In the genomic region with DNA sequence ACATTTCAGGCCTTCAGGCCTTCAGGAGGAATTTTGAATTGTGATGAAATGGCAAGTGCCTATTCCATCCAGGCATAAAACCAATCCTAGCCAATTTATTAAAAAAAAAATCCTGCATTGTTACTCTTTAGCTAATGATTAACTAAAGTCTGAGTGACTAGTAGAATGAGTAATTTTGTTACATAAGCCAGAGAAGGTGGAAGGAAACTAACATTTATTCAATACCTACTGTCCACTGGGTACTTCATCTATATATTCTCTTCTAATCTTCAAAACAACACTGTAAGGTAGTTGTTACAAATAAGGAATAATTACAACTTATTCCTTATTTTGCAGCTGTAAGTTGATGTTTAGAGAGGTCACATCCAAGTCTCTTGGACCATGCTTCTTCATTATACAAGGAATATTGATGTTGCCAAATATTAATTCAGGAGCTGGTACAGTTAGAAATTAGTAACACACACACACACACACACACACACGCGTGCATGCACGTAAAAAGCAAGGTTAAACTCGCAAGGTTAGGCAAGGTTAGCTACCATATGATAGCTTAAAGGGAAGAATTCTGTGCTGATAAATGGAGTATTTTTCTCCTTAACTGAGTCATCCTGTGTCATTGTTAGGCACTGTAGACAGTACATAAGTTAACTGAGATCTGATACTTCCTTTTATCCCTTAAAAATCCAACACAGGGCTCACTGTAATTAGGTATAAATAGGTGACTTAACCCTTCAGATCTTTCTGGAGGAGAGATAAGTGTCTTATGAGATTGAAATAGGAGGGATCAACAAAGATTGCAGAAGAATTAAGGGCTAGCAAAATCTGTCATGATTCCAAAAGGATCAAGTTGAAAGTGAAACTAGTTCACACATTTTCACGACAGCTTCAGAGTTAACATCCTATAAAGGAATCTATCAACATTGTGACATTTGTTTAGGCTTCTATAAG, we compare ENCODE assay signal across 1 cellular context.
TF ChIP-seq lines count a peak whose summit lies in the region.

No MANE protein-coding gene starts in this region.

TF ChIP-seq in HEK293, 187 proteins besides CTCF, POLR2A, EP300 and RAD21 (continued from another document):
- TF ChIP-seq INSM2 (tag by site-specific recombination; IDR thresholded peaks at IDR 0.05) (peak; percentile 76), KLF8 (tag by site-specific recombination; IDR thresholded peaks at IDR 0.05) (peak; percentile 61), ZNF560 (tag by site-specific recombination; IDR thresholded peaks at IDR 0.05; ENCODE audit: borderline replicate concordance) (no peak)
- TF ChIP-seq, protein P1, sequence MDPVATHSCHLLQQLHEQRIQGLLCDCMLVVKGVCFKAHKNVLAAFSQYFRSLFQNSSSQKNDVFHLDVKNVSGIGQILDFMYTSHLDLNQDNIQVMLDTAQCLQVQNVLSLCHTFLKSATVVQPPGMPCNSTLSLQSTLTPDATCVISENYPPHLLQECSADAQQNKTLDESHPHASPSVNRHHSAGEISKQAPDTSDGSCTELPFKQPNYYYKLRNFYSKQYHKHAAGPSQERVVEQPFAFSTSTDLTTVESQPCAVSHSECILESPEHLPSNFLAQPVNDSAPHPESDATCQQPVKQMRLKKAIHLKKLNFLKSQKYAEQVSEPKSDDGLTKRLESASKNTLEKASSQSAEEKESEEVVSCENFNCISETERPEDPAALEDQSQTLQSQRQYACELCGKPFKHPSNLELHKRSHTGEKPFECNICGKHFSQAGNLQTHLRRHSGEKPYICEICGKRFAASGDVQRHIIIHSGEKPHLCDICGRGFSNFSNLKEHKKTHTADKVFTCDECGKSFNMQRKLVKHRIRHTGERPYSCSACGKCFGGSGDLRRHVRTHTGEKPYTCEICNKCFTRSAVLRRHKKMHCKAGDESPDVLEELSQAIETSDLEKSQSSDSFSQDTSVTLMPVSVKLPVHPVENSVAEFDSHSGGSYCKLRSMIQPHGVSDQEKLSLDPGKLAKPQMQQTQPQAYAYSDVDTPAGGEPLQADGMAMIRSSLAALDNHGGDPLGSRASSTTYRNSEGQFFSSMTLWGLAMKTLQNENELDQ (tag by site-specific recombination; IDR thresholded peaks at IDR 0.05; ENCODE audit: low read depth): no peak
